In genomic region chr18:21706386-21706865, GRCh38 we compare ENCODE assay signal across 28 cellular contexts.
"Had no signal": no experiment of that assay in that cellular context is flagged by ENCODE, and none has a peak within 500 bp of the region (broad histone marks: within the 10 kb centered on the region; RNA-seq: fewer than 3 reads in every experiment).

No MANE protein-coding gene starts in this region.

- H3K36me3 ChIP-seq: pancreas had no signal

- H3K27me3 ChIP-seq: esophagus muscularis mucosa, foreskin keratinocyte, gastroesophageal sphincter, heart left ventricle, hepatocyte, pancreas, stomach, testis, tibial artery had no signal

- H3K9me3 ChIP-seq: esophagus muscularis mucosa, gastroesophageal sphincter, heart left ventricle, pancreas, stomach, testis, tibial artery had no signal

- DNase-seq: dermis blood vessel endothelial cell; effector memory CD4-positive, alpha-beta T cell; foreskin keratinocyte; left cardiac atrium; mesendoderm; midbrain; naive thymus-derived CD4-positive, alpha-beta T cell; occipital lobe; retina; stimulated activated CD4-positive, alpha-beta T cell treated with anti-CD3 and anti-CD28 coated beads, Interleukin-2, amount 100 ng/mL, for 24 hours; stimulated activated CD4-positive, alpha-beta T cell treated with anti-CD3 and anti-CD28 coated beads, Interleukin-4, amount 100 ng/mL, for 24 hours; stimulated activated naive CD4-positive, alpha-beta T cell treated with Interleukin-2 at 50 U/mL for 16 hours; stomach; tibial artery had no signal

- ATAC-seq: foreskin keratinocyte; gastroesophageal sphincter; heart left ventricle; left cardiac atrium; naive thymus-derived CD4-positive, alpha-beta T cell; pancreas; sciatic nerve; stimulated activated effector memory CD8-positive, alpha-beta T cell treated with anti-CD3 and anti-CD28 coated beads, Interleukin-12 subunit alpha, Interleukin-12 subunit beta, amount 100 ng/mL, for 72 hours had no signal

- H3K4me3 ChIP-seq: coronary artery, esophagus muscularis mucosa, gastroesophageal sphincter, heart left ventricle, hepatocyte, pancreas, smooth muscle cell, stomach, tibial artery had no signal

- H3K27me3 Mint-ChIP-seq: central memory CD8-positive, alpha-beta T cell; naive thymus-derived CD4-positive, alpha-beta T cell; type B pancreatic cell had no signal

- H3K9me3 Mint-ChIP-seq: central memory CD8-positive, alpha-beta T cell; stimulated activated effector memory CD8-positive, alpha-beta T cell treated with anti-CD3 and anti-CD28 coated beads, Interleukin-12 subunit alpha, Interleukin-12 subunit beta, amount 100 ng/mL, for 72 hours had no signal

- H3K27ac Mint-ChIP-seq: stimulated activated effector memory CD8-positive, alpha-beta T cell treated with anti-CD3 and anti-CD28 coated beads, Interleukin-12 subunit alpha, Interleukin-12 subunit beta, amount 100 ng/mL, for 72 hours; type B pancreatic cell had no signal

- H3K27ac ChIP-seq: coronary artery, esophagus muscularis mucosa, foreskin keratinocyte, gastroesophageal sphincter, heart left ventricle, hepatocyte, pancreas, stomach, testis, tibial artery had no signal

- FAIRE-seq: endothelial cell of umbilical vein, pancreas, urothelium cell line had no signal

- H3K4me1 ChIP-seq: testis had no signal
